17 cellular contexts compared by ENCODE assay signal in genomic region chr11:86101941-86102407, GRCh38. TPM values are rescaled to one million over a fixed set of nuclear protein-coding genes. Genes with fewer than 3 reads are reported as not detected.
DNase-seq lines count a peak whose midpoint lies in the region; ATAC-seq and TF ChIP-seq lines count a peak whose summit lies in the region.
"Had no signal": no experiment of that assay in that cellular context is flagged by ENCODE, and none has a peak within 500 bp of the region (broad histone marks: within the 10 kb centered on the region; RNA-seq: fewer than 3 reads in every experiment).

No MANE protein-coding gene starts in this region.

- peaks cover 3% of the 10 kb centered on the region for H3K4me1 Mint-ChIP-seq in activated T-cell treated with anti-CD3 and anti-CD28 coated beads, Interleukin-2, amount 50 U/mL, for 24 hours (ENCODE audit: low read depth)
- H3K4me1 Mint-ChIP-seq: activated CD4-positive, alpha-beta T cell treated with anti-CD3 and anti-CD28 coated beads for 36 hours; brain had no signal

- no peak for TF ChIP-seq POLR2A in heart left ventricle (IDR thresholded peaks at IDR 0.05)

- H3K27me3 ChIP-seq in heart left ventricle (no peaks in the 10 kb centered on the region), neuronal stem cell (ENCODE audit: control insufficient read depth in 3 of 3, insufficient read depth in 3 of 3, low read depth in 1 of 3, low read length in 3 of 3) (no peaks in the 10 kb centered on the region)

- H3K18ac ChIP-seq in neuronal stem cell (ENCODE audit: low read length) = no peak overlapping the region

- H4K91ac ChIP-seq in neuronal stem cell (ENCODE audit: low read depth, low read length, poor library complexity) = no peak overlapping the region

- intact Hi-C loops in heart left ventricle (cut with DNase I) = no loop called here

- no peak overlapping the region for H3K23ac ChIP-seq in neuronal stem cell (ENCODE audit: low read depth, low read length, poor library complexity)

- H3K27me3 Mint-ChIP-seq in activated T-cell treated with anti-CD3 and anti-CD28 coated beads, Interleukin-2, amount 50 U/mL, for 24 hours = peaks cover 2% of the 10 kb centered on the region
- H3K27me3 Mint-ChIP-seq: brain had no signal

- no peak overlapping the region for H3K4me2 ChIP-seq in neuronal stem cell (ENCODE audit: insufficient read depth, low read length, poor library complexity, severe bottlenecking)

- H2BK5ac ChIP-seq in neuronal stem cell (ENCODE audit: low read length) = no peak overlapping the region

- H3K4me1 ChIP-seq in heart left ventricle = no peaks in the 10 kb centered on the region
- H3K4me1 ChIP-seq in neuronal stem cell (ENCODE audit: control insufficient read depth in 2 of 2, insufficient read depth in 1 of 2, low read depth in 1 of 2, low read length in 2 of 2) = no peaks in the 10 kb centered on the region

- no peak overlapping the region for H3K4ac ChIP-seq in neuronal stem cell (ENCODE audit: low read length)

- H2AFZ ChIP-seq in neuronal stem cell (ENCODE audit: low read length) = no peak overlapping the region

- H3K79me1 ChIP-seq in neuronal stem cell (ENCODE audit: low read depth, low read length) = no peaks in the 10 kb centered on the region

- no peak overlapping the region for H3K9ac ChIP-seq in neuronal stem cell (ENCODE audit: low read depth, low read length, poor library complexity)

- no peak overlapping the region for H2AK5ac ChIP-seq in neuronal stem cell (ENCODE audit: low read depth, low read length)

- TF ChIP-seq CTCF in heart left ventricle (IDR thresholded peaks at IDR 0.05) = no peak

- H3K9me3 ChIP-seq in heart left ventricle (no peaks in the 10 kb centered on the region), neuronal stem cell (replicated peaks in 1 of 2; ENCODE audit: control insufficient read depth in 2 of 2, insufficient read depth in 1 of 2, low read depth in 1 of 2, low read length in 2 of 2) (no peaks in the 10 kb centered on the region)

- no peaks in the 10 kb centered on the region for H3K36me3 Mint-ChIP-seq in activated T-cell treated with anti-CD3 and anti-CD28 coated beads, Interleukin-2, amount 50 U/mL, for 24 hours (ENCODE audit: low read depth)
- H3K36me3 Mint-ChIP-seq: brain, type B pancreatic cell had no signal

- DNase-seq in ELR (ENCODE audit: low read depth) (peak; percentile 45), NCI-H774 (lab: John Stamatoyannopoulos, UW) (peak; percentile 14), renal cortical epithelial cell (ENCODE audit: low read depth) (peak; percentile 80), heart left ventricle (no peak), neuronal stem cell (ENCODE audit: low spot score) (no peak)
- no peak for DNase-seq in activated T-cell treated with anti-CD3 and anti-CD28 coated beads, Interleukin-2, amount 50 U/mL, for 24 hours
- DNase-seq: activated CD4-positive, alpha-beta T cell treated with anti-CD3 and anti-CD28 coated beads for 36 hours; activated naive CD4-positive, alpha-beta T cell treated with anti-CD3 and anti-CD28 coated beads, Interleukin-2, amount 50 U/mL, for 16 hours; left ventricle myocardium superior; NCI-H345; posterior cingulate gyrus; stimulated activated naive CD4-positive, alpha-beta T cell; T-helper 9 cell had no signal

- no peak overlapping the region for H2BK15ac ChIP-seq in neuronal stem cell (ENCODE audit: low read length)

- no peak overlapping the region for H4K8ac ChIP-seq in neuronal stem cell (ENCODE audit: low read depth, low read length)

- no peak overlapping the region for H3K27ac ChIP-seq in heart left ventricle
- no peak overlapping the region for H3K27ac ChIP-seq in neuronal stem cell (replicated peaks; ENCODE audit: low read length)
- H3K27ac ChIP-seq: SK-N-MC had no signal

- H2BK12ac ChIP-seq in neuronal stem cell (ENCODE audit: low read length) = no peak overlapping the region

- 72 to 79% (median 75%) methylated on average over 3 of the region's 3 CpGs for WGBS in heart left ventricle, 4 donors
- no CpG with 5 or more reads among the region's 3 CpGs for WGBS in neuronal stem cell (ENCODE audit: extremely low coverage in 2 of 2, insufficient read length in 2 of 2, insufficient replicate concordance in 1 of 2), 2 donors

- no peak overlapping the region for H3K14ac ChIP-seq in neuronal stem cell (ENCODE audit: low read length)

- H3K4me3 Mint-ChIP-seq in activated T-cell treated with anti-CD3 and anti-CD28 coated beads, Interleukin-2, amount 50 U/mL, for 24 hours = no peak overlapping the region
- H3K4me3 Mint-ChIP-seq: activated CD4-positive, alpha-beta T cell treated with anti-CD3 and anti-CD28 coated beads for 36 hours; brain; type B pancreatic cell had no signal

- peak; percentile 77 for ATAC-seq in esophagus mucosa
- ATAC-seq in heart left ventricle = no peak
- ATAC-seq: activated CD4-positive, alpha-beta T cell treated with anti-CD3 and anti-CD28 coated beads for 36 hours; left ventricle myocardium superior had no signal

- H3K4me3 ChIP-seq in heart left ventricle (no peak overlapping the region), neuronal stem cell (ENCODE audit: low read length in 2 of 2) (no peak overlapping the region)
- H3K4me3 ChIP-seq: SK-N-MC had no signal

- H3K36me3 ChIP-seq in heart left ventricle = no peaks in the 10 kb centered on the region
- H3K36me3 ChIP-seq in neuronal stem cell (replicated peaks in 1 of 2; ENCODE audit: control insufficient read depth in 2 of 2, insufficient read depth in 2 of 2, low read length in 2 of 2) = no peaks in the 10 kb centered on the region

- H3K27ac Mint-ChIP-seq in activated T-cell treated with anti-CD3 and anti-CD28 coated beads, Interleukin-2, amount 50 U/mL, for 24 hours = no peak overlapping the region
- H3K27ac Mint-ChIP-seq: activated CD4-positive, alpha-beta T cell treated with anti-CD3 and anti-CD28 coated beads for 36 hours; brain; type B pancreatic cell had no signal

- no peaks in the 10 kb centered on the region for H3K9me3 Mint-ChIP-seq in activated T-cell treated with anti-CD3 and anti-CD28 coated beads, Interleukin-2, amount 50 U/mL, for 24 hours
- H3K9me3 Mint-ChIP-seq: brain, type B pancreatic cell had no signal

- H2BK120ac ChIP-seq in neuronal stem cell (ENCODE audit: low read depth, low read length) = no peak overlapping the region

RNA-seq across cellular contexts. Expression of gene PICALM, which starts 33.1 kb away (rescaled TPM):
- 97.8 TPM for total RNA-seq in esophagus mucosa
- 580 and 632 TPM in 2 replicates for total RNA-seq in renal cortical epithelial cell
- 100 to 1,000 TPM; 139 to 207 (median 183) TPM for total RNA-seq in heart left ventricle
- polyA plus RNA-seq in heart left ventricle = 100 to 1,000 TPM in 1 of 2 donors, 10 to 100 TPM in 1; 36.1 to 117 TPM
- 73.0 TPM for polyA plus RNA-seq in neuronal stem cell (2013, experiment 1 of 2)
- polyA plus RNA-seq in neuronal stem cell (2013, experiment 2 of 2) = 70.7 TPM

Comparison
In these comparisons a context has a peak if more than half of its experiments do, and no peak if none do; other contexts are left out.
1. DNase-seq: peak in ELR (single experiment), NCI-H774 (single experiment) and renal cortical epithelial cell (single experiment); none in activated T-cell treated with anti-CD3 and anti-CD28 coated beads, Interleukin-2, amount 50 U/mL, for 24 hours (single experiment), heart left ventricle (0 of 5) and neuronal stem cell (single experiment).